11 cellular contexts compared by ENCODE assay signal in genomic region chr19:38046254-38047047, GRCh38.
A peak's percentile ranks its signal among the peaks of the same experiment; 100 is the strongest.
DNase-seq lines count a peak whose midpoint lies in the region; ATAC-seq and TF ChIP-seq lines count a peak whose summit lies in the region.
"Had no signal": no experiment of that assay in that cellular context is flagged by ENCODE, and none has a peak within 500 bp of the region (broad histone marks: within the 10 kb centered on the region; RNA-seq: fewer than 3 reads in every experiment).

No MANE protein-coding gene starts in this region.

- H3F3A ChIP-seq in neural progenitor cell (ENCODE audit: low read depth): peaks cover 24% of the 10 kb centered on the region

- H4K20me1 ChIP-seq in neural progenitor cell (ENCODE audit: low read depth): peaks cover 47% of the 10 kb centered on the region

- DNase-seq in NCI-H524 treated with DMSO at 0.1 percent for 48 hours (lab: John Stamatoyannopoulos, UW) (peak; percentile 89), neural progenitor cell (ENCODE audit: low spot score) (no peak), RKO (ENCODE audit: low spot score) (no peak), cerebellum (ENCODE audit: low spot score) (no peak)
- DNase-seq: NCI-H2227 treated with DMSO at 0.1 percent for 48 hours, T1000 had no signal

- H3K9me3 ChIP-seq in neural progenitor cell (ENCODE audit: low read depth): no peaks in the 10 kb centered on the region

- H3K27ac Mint-ChIP-seq in neural progenitor cell: peak overlapping the region; percentile 57

- H3K9ac ChIP-seq in neural progenitor cell: no peak overlapping the region

- no peak overlapping the region for H3K4me3 Mint-ChIP-seq in neural progenitor cell

- peaks cover 5% of the 10 kb centered on the region for H3K9me3 Mint-ChIP-seq in neural progenitor cell

- H3K4me1 ChIP-seq in neural progenitor cell: peaks cover 36% of the 10 kb centered on the region

- H3K36me3 ChIP-seq in neural progenitor cell: no peaks in the 10 kb centered on the region

- ATAC-seq in GM18505 (IDR thresholded peaks at IDR 0.05; ENCODE audit: unreplicated experiment) (peak; percentile 41), GM21423 (IDR thresholded peaks at IDR 0.05; ENCODE audit: unreplicated experiment) (peak; percentile 34), HG03439 (IDR thresholded peaks at IDR 0.05; ENCODE audit: unreplicated experiment) (no peak)
- ATAC-seq: HCT116 had no signal

- peaks cover 49% of the 10 kb centered on the region for H3K4me1 Mint-ChIP-seq in neural progenitor cell

- no peaks in the 10 kb centered on the region for H3K27me3 ChIP-seq in neural progenitor cell

- H3K4me2 ChIP-seq in neural progenitor cell: peak overlapping the region; percentile 19

- no peak for TF ChIP-seq CTCF in neural progenitor cell (IDR thresholded peaks at IDR 0.05)

- TF ChIP-seq POLR2A in GM18505 (IDR thresholded peaks at IDR 0.05; ENCODE audit: borderline replicate concordance, extremely low read depth, insufficient read depth, insufficient read length): peak; percentile 28

- H3K27me3 Mint-ChIP-seq in neural progenitor cell (ENCODE audit: insufficient read depth, low read depth): peaks cover 4% of the 10 kb centered on the region

- H3K27ac ChIP-seq in neural progenitor cell: no peak overlapping the region
- H3K27ac ChIP-seq: epithelial cell of prostate had no signal

- H3K36me3 Mint-ChIP-seq in neural progenitor cell: peaks cover 4% of the 10 kb centered on the region

- peaks cover 50% of the 10 kb centered on the region for H3K79me2 ChIP-seq in neural progenitor cell (ENCODE audit: low read depth)

- H3K4me3 ChIP-seq in neural progenitor cell: no peak overlapping the region

- no peak overlapping the region for H2AFZ ChIP-seq in neural progenitor cell (replicated peaks)
